In the genomic region with DNA sequence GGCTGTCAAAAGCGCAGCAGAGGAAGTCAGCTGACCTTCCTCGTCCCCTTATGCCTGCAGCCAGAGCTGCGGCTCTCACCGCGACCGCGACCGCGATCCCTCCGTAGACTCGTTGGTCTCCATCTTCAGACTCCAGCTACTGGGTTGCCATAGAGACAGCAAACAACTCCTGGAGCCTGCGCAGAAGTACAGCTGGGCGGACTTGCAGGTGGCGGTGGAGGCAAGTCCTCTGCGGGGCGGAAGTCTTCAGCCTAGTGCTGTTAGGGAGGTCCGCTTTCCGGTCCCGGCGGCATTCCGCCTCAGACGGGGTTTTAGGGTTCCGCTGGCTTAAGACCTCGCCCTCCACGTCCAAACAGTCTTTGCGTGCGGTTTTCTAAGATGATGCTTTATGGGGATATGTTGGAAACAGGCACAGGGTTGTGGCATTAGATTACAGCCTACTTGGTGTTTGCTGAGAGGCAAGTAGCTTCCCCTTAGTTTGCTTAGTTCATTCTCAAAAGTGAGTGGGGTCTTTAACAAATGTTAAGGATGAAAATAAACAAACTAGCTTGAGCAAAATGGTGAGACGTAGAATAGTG, we compare ENCODE assay signal across 1 cellular context.
TF ChIP-seq lines count a peak whose summit lies in the region.

Gene SPAG8, minus strand, starts transcription at position 238 of the 578 bp plus-strand sequence. Its CDS starts 115 bp downstream, at position 123.

TF ChIP-seq in K562, 482 proteins besides CTCF, POLR2A, EP300 and RAD21 (continued from another document and continues in another):
- TF ChIP-seq CBFA2T2 (conservative IDR thresholded peaks at IDR 0.05) (no peak), PKNOX1 (IDR thresholded peaks at IDR 0.05) (peak; percentile 60; the same call in 1 of the 2 replicates), WHSC1 (IDR thresholded peaks at IDR 0.05; ENCODE audit: low read length) (no peak), TFAM (CRISPR knock-in tag; conservative IDR thresholded peaks at IDR 0.05) (no peak), ZNF444 (CRISPR knock-in tag; IDR thresholded peaks at IDR 0.05) (no peak), SMARCA4 (IDR thresholded peaks at IDR 0.05) (no peak), MXI1 (IDR thresholded peaks at IDR 0.05; ENCODE audit: low read depth, low read length) (peak; percentile 69; the same call in 1 of the 2 replicates), ZFP91 (CRISPR knock-in tag; IDR thresholded peaks at IDR 0.05) (no peak), NCOA1 (IDR thresholded peaks at IDR 0.05; ENCODE audit: low read depth) (peak; percentile 95), MYNN (IDR thresholded peaks at IDR 0.05) (peak; percentile 50; the same call in 1 of the 2 replicates), MYNN (CRISPR knock-in tag; IDR thresholded peaks at IDR 0.05) (no peak), ZNF316 (IDR thresholded peaks at IDR 0.05) (no peak), HDGF (IDR thresholded peaks at IDR 0.05) (no peak), TAF7 (tag; IDR thresholded peaks at IDR 0.05) (no peak), ZBTB8A (IDR thresholded peaks at IDR 0.05; ENCODE audit: partially characterized antibody) (no peak), ZSCAN32 (CRISPR knock-in tag; IDR thresholded peaks at IDR 0.05) (no peak), CSDE1 (IDR thresholded peaks at IDR 0.05) (peak in 1 of 2 experiments; percentile 64; a peak in 2 of 4 replicates), CREB1 (IDR thresholded peaks at IDR 0.05) (no peak), CREB1 (CRISPR knock-in tag; IDR thresholded peaks at IDR 0.05) (no peak), KAT8 (IDR thresholded peaks at IDR 0.05; ENCODE audit: low read depth) (no peak), FUS (optimal IDR thresholded peaks at IDR 0.05; ENCODE audit: low read depth, low read length) (no peak), POLR3G (IDR thresholded peaks at IDR 0.05; ENCODE audit: extremely low read depth, insufficient read length, insufficient replicate concordance) (no peak), TEAD2 (tag; IDR thresholded peaks at IDR 0.05) (no peak; the same call in 1 of the 2 replicates), LARP7 (IDR thresholded peaks at IDR 0.05) (no peak), SRSF3 (IDR thresholded peaks at IDR 0.05; ENCODE audit: insufficient read depth, low read length) (no peak), SIRT6 (IDR thresholded peaks at IDR 0.05; ENCODE audit: low read depth, low read length) (no peak), SAP30 (IDR thresholded peaks at IDR 0.05; ENCODE audit: borderline replicate concordance, insufficient read depth, low read depth, low read length, poor library complexity, severe bottlenecking) (peak; percentile 55), BCL6 (CRISPR knock-in tag; IDR thresholded peaks at IDR 0.05) (no peak), ZNF668 (CRISPR knock-in tag; IDR thresholded peaks at IDR 0.05) (no peak), ZNF23 (CRISPR knock-in tag; IDR thresholded peaks at IDR 0.05) (no peak), CBFA2T3 (IDR thresholded peaks at IDR 0.05) (no peak), VEZF1 (CRISPR knock-in tag; IDR thresholded peaks at IDR 0.05) (no peak), FOXP1 (CRISPR knock-in tag; IDR thresholded peaks at IDR 0.05) (no peak), NFIX (CRISPR knock-in tag; IDR thresholded peaks at IDR 0.05; ENCODE audit: low read depth) (no peak), ZNF830 (CRISPR knock-in tag; IDR thresholded peaks at IDR 0.05) (no peak), HDAC3 (IDR thresholded peaks at IDR 0.05; ENCODE audit: borderline replicate concordance, partially characterized antibody) (no peak), DDX20 (tag; IDR thresholded peaks at IDR 0.05; ENCODE audit: low read depth) (no peak), RFX5 (IDR thresholded peaks at IDR 0.05; ENCODE audit: low read depth, low read length) (no peak), E2F1 (CRISPR knock-in tag; IDR thresholded peaks at IDR 0.05) (no peak), ZFP1 (CRISPR knock-in tag; IDR thresholded peaks at IDR 0.05) (no peak), NCOA4 (IDR thresholded peaks at IDR 0.05; ENCODE audit: partially characterized antibody) (no peak), ZNF764 (CRISPR knock-in tag; IDR thresholded peaks at IDR 0.05; ENCODE audit: low read depth) (no peak), MEIS2 (IDR thresholded peaks at IDR 0.05; ENCODE audit: partially characterized antibody) (peak; percentile 42), NR4A1 (CRISPR knock-in tag; IDR thresholded peaks at IDR 0.05) (no peak), NR4A1 (tag; IDR thresholded peaks at IDR 0.05) (no peak), ATF7 (IDR thresholded peaks at IDR 0.05) (0 out of 2 replicates have a peak, but pooled peaks have one; percentile 15), NUFIP1 (IDR thresholded peaks at IDR 0.05; ENCODE audit: partially characterized antibody) (no peak), NFIC (IDR thresholded peaks at IDR 0.05) (no peak)
- TF ChIP-seq, protein P1, sequence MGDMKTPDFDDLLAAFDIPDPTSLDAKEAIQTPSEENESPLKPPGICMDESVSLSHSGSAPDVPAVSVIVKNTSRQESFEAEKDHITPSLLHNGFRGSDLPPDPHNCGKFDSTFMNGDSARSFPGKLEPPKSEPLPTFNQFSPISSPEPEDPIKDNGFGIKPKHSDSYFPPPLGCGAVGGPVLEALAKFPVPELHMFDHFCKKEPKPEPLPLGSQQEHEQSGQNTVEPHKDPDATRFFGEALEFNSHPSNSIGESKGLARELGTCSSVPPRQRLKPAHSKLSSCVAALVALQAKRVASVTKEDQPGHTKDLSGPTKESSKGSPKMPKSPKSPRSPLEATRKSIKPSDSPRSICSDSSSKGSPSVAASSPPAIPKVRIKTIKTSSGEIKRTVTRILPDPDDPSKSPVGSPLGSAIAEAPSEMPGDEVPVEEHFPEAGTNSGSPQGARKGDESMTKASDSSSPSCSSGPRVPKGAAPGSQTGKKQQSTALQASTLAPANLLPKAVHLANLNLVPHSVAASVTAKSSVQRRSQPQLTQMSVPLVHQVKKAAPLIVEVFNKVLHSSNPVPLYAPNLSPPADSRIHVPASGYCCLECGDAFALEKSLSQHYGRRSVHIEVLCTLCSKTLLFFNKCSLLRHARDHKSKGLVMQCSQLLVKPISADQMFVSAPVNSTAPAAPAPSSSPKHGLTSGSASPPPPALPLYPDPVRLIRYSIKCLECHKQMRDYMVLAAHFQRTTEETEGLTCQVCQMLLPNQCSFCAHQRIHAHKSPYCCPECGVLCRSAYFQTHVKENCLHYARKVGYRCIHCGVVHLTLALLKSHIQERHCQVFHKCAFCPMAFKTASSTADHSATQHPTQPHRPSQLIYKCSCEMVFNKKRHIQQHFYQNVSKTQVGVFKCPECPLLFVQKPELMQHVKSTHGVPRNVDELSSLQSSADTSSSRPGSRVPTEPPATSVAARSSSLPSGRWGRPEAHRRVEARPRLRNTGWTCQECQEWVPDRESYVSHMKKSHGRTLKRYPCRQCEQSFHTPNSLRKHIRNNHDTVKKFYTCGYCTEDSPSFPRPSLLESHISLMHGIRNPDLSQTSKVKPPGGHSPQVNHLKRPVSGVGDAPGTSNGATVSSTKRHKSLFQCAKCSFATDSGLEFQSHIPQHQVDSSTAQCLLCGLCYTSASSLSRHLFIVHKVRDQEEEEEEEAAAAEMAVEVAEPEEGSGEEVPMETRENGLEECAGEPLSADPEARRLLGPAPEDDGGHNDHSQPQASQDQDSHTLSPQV (IDR thresholded peaks at IDR 0.05), result no peak; the same call in 1 of the 2 replicates
- TF ChIP-seq, protein P2, sequence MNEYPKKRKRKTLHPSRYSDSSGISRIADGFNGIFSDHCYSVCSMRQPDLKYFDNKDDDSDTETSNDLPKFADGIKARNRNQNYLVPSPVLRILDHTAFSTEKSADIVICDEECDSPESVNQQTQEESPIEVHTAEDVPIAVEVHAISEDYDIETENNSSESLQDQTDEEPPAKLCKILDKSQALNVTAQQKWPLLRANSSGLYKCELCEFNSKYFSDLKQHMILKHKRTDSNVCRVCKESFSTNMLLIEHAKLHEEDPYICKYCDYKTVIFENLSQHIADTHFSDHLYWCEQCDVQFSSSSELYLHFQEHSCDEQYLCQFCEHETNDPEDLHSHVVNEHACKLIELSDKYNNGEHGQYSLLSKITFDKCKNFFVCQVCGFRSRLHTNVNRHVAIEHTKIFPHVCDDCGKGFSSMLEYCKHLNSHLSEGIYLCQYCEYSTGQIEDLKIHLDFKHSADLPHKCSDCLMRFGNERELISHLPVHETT (CRISPR knock-in tag; conservative IDR thresholded peaks at IDR 0.05 in 1 of 2, IDR thresholded peaks at IDR 0.05 in 1 of 2), result no peak
- TF ChIP-seq, protein P3, sequence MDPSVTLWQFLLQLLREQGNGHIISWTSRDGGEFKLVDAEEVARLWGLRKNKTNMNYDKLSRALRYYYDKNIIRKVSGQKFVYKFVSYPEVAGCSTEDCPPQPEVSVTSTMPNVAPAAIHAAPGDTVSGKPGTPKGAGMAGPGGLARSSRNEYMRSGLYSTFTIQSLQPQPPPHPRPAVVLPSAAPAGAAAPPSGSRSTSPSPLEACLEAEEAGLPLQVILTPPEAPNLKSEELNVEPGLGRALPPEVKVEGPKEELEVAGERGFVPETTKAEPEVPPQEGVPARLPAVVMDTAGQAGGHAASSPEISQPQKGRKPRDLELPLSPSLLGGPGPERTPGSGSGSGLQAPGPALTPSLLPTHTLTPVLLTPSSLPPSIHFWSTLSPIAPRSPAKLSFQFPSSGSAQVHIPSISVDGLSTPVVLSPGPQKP (CRISPR knock-in tag; IDR thresholded peaks at IDR 0.05), result no peak
- TF ChIP-seq, protein P4, sequence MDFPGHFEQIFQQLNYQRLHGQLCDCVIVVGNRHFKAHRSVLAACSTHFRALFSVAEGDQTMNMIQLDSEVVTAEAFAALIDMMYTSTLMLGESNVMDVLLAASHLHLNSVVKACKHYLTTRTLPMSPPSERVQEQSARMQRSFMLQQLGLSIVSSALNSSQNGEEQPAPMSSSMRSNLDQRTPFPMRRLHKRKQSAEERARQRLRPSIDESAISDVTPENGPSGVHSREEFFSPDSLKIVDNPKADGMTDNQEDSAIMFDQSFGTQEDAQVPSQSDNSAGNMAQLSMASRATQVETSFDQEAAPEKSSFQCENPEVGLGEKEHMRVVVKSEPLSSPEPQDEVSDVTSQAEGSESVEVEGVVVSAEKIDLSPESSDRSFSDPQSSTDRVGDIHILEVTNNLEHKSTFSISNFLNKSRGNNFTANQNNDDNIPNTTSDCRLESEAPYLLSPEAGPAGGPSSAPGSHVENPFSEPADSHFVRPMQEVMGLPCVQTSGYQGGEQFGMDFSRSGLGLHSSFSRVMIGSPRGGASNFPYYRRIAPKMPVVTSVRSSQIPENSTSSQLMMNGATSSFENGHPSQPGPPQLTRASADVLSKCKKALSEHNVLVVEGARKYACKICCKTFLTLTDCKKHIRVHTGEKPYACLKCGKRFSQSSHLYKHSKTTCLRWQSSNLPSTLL (IDR thresholded peaks at IDR 0.05), result no peak
- TF ChIP-seq, protein P5, sequence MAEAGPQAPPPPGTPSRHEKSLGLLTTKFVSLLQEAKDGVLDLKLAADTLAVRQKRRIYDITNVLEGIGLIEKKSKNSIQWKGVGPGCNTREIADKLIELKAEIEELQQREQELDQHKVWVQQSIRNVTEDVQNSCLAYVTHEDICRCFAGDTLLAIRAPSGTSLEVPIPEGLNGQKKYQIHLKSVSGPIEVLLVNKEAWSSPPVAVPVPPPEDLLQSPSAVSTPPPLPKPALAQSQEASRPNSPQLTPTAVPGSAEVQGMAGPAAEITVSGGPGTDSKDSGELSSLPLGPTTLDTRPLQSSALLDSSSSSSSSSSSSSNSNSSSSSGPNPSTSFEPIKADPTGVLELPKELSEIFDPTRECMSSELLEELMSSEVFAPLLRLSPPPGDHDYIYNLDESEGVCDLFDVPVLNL (CRISPR knock-in tag; IDR thresholded peaks at IDR 0.05; ENCODE audit: low read depth), result no peak
- TF ChIP-seq, protein P6, sequence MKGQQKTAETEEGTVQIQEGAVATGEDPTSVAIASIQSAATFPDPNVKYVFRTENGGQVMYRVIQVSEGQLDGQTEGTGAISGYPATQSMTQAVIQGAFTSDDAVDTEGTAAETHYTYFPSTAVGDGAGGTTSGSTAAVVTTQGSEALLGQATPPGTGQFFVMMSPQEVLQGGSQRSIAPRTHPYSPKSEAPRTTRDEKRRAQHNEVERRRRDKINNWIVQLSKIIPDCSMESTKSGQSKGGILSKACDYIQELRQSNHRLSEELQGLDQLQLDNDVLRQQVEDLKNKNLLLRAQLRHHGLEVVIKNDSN (CRISPR knock-in tag; IDR thresholded peaks at IDR 0.05), result peak; percentile 65
